36 cellular contexts compared by ENCODE assay signal in the genomic region with DNA sequence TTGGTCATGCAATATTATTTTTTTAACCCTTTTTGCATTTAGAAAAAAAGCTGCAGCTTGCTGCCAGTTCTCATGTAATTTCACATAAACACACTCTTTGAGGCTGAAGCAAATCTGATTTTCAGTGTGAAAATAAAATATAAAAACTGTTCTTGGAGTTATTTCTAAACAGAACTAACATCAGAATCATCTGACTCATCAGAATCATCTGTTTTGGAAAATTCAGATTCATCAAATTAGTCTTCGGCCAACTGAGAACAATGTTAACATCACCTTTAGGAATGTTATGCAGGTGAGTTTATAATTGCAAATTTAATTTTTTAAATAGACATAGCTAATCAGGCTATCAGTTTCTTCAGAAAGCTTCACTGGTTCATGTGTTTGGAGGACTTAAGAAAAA.
"Had no signal": no experiment of that assay in that cellular context is flagged by ENCODE, and none has a peak within 500 bp of the region (broad histone marks: within the 10 kb centered on the region; RNA-seq: fewer than 3 reads in every experiment).

No MANE protein-coding gene starts in this region.

- ATAC-seq: activated CD4-positive, alpha-beta T cell treated with anti-CD3 and anti-CD28 coated beads for 36 hours; activated CD4-positive, CD25-positive, alpha-beta regulatory T cell treated with anti-CD3 and anti-CD28 coated beads, Interleukin-2, amount 50 U/mL, for 24 hours; activated CD8-positive, alpha-beta T cell treated with anti-CD3 and anti-CD28 coated beads for 36 hours; activated naive CD4-positive, alpha-beta T cell treated with anti-CD3 and anti-CD28 coated beads, Interleukin-2, amount 50 U/mL, for 72 hours; activated T-cell treated with anti-CD3 and anti-CD28 coated beads, Interleukin-2, amount 50 U/mL, for 4 hours; activated T-cell treated with anti-CD3 and anti-CD28 coated beads, Interleukin-2, amount 50 U/mL, for 72 hours; activated T-helper 17 cell treated with anti-CD3 and anti-CD28 coated beads, Interleukin-2, amount 50 U/mL, for 72 hours; body of pancreas; WTC11 had no signal

- H3K4me3 ChIP-seq: adrenal gland, body of pancreas, breast epithelium had no signal

- H3K27me3 ChIP-seq: adrenal gland, body of pancreas, brain microvascular endothelial cell, breast epithelium had no signal

- H3K4me1 ChIP-seq: adrenal gland, body of pancreas, breast epithelium had no signal

- H3K36me3 ChIP-seq: adrenal gland, breast epithelium had no signal

- H3K27ac ChIP-seq: adrenal gland, body of pancreas, brain microvascular endothelial cell, breast epithelium, WERI-Rb-1 had no signal

- DNase-seq: activated CD4-positive, alpha-beta memory T cell treated with anti-CD3 and anti-CD28 coated beads for 36 hours; activated CD4-positive, alpha-beta T cell treated with anti-CD3 and anti-CD28 coated beads for 1 hour; activated CD4-positive, alpha-beta T cell treated with anti-CD3 and anti-CD28 coated beads for 36 hours; activated CD4-positive, alpha-beta T cell treated with anti-CD3 and anti-CD28 coated beads, Interleukin-2, amount 10 ng/mL, durations not matched to agents 24 days and 14 days; activated CD4-positive, alpha-beta T cell treated with anti-CD3 and anti-CD28 coated beads, Interleukin-2, amount 50 U/mL, for 1 hour; activated CD4-positive, alpha-beta T cell treated with anti-CD3 and anti-CD28 coated beads, Interleukin-2, amount 50 U/mL, for 4 hours; activated CD4-positive, CD25-positive, alpha-beta regulatory T cell; activated CD8-positive, alpha-beta memory T cell treated with anti-CD3 and anti-CD28 coated beads, Interleukin-2, amount 50 U/mL, for 4 hours; activated CD8-positive, alpha-beta T cell treated with anti-CD3 and anti-CD28 coated beads for 36 hours; activated effector memory CD4-positive, alpha-beta T cell treated with anti-CD3 and anti-CD28 coated beads, Interleukin-2, amount 50 U/mL, for 16 hours; activated gamma-delta T cell treated with Interleukin-2 at 50 U/mL for 16 hours; activated naive CD4-positive, alpha-beta T cell; activated naive CD4-positive, alpha-beta T cell treated with anti-CD3 and anti-CD28 coated beads for 36 hours; activated naive CD4-positive, alpha-beta T cell treated with anti-CD3 and anti-CD28 coated beads, Interleukin-2, amount 50 U/mL, for 16 hours; activated naive CD8-positive, alpha-beta T cell treated with anti-CD3 and anti-CD28 coated beads for 36 hours; activated T-cell treated with anti-CD3 and anti-CD28 coated beads for 4 hours; activated T-cell treated with anti-CD3 and anti-CD28 coated beads, Interleukin-2, amount 50 U/mL, for 1 hour; activated T-cell treated with anti-CD3 and anti-CD28 coated beads, Interleukin-2, amount 50 U/mL, for 4 hours; activated T-cell treated with anti-CD3 and anti-CD28 coated beads, Interleukin-2, amount 50 U/mL, for 72 hours; adrenal gland; amniotic stem cell; aorta; body of pancreas; brain microvascular endothelial cell; central memory CD4-positive, alpha-beta T cell; T-helper 2 cell; T-helper 9 cell; WERI-Rb-1 had no signal

- FAIRE-seq: astrocyte, colon, TTC549 had no signal

- H3K9me3 ChIP-seq: adrenal gland, body of pancreas, breast epithelium had no signal
